ENCODE assay signal across 1 cellular context in the genomic region with DNA sequence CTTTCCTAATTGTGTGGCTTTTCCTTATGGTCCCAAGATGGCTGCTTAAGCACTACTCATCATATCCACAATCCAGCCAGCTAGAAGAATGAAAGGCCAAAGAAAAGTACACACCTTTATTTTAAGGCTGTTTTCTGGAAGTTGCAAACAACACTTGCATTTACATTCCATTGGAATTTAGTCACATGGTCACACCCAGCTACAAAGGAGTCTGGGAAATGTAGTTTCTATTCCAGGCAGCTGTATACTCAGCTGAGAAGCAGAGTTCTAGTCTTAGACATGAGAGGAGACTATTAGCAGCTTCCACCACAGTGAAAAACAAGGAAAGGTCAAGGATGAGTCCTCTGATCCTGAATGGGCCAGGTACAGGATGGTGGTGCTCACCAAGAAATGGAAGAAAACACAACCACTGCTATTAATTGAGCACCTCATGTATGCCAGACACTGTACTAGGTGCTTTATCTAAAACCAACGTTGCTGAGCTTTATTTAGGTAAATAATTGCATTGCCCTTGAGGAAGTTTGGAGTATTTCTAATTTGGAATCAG.
A peak's percentile ranks its signal among the peaks of the same experiment; 100 is the strongest.
TF ChIP-seq lines count a peak whose summit lies in the region.

No MANE protein-coding gene starts in this region.

TF ChIP-seq in WTC11, 78 proteins besides CTCF, POLR2A, EP300 and RAD21 (continued from another document):
- TF ChIP-seq HMGXB4 (CRISPR knock-in tag; IDR thresholded peaks at IDR 0.05) = no peak
- TF ChIP-seq, protein P1, sequence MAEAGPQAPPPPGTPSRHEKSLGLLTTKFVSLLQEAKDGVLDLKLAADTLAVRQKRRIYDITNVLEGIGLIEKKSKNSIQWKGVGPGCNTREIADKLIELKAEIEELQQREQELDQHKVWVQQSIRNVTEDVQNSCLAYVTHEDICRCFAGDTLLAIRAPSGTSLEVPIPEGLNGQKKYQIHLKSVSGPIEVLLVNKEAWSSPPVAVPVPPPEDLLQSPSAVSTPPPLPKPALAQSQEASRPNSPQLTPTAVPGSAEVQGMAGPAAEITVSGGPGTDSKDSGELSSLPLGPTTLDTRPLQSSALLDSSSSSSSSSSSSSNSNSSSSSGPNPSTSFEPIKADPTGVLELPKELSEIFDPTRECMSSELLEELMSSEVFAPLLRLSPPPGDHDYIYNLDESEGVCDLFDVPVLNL (CRISPR knock-in tag; IDR thresholded peaks at IDR 0.05; ENCODE audit: borderline replicate concordance, low read depth) = no peak
- no peak for TF ChIP-seq ZNF232 (CRISPR knock-in tag; IDR thresholded peaks at IDR 0.05)
- TF ChIP-seq FOXK1 (CRISPR knock-in tag; IDR thresholded peaks at IDR 0.05) = no peak
- no peak for TF ChIP-seq ZNF219 (CRISPR knock-in tag; IDR thresholded peaks at IDR 0.05; ENCODE audit: borderline replicate concordance)
- no peak for TF ChIP-seq ARID4B (CRISPR knock-in tag; IDR thresholded peaks at IDR 0.05; ENCODE audit: borderline replicate concordance)
- TF ChIP-seq JUN (CRISPR knock-in tag; IDR thresholded peaks at IDR 0.05) = no peak
- no peak for TF ChIP-seq TP53 (CRISPR knock-in tag; IDR thresholded peaks at IDR 0.05)
- TF ChIP-seq, protein P2, sequence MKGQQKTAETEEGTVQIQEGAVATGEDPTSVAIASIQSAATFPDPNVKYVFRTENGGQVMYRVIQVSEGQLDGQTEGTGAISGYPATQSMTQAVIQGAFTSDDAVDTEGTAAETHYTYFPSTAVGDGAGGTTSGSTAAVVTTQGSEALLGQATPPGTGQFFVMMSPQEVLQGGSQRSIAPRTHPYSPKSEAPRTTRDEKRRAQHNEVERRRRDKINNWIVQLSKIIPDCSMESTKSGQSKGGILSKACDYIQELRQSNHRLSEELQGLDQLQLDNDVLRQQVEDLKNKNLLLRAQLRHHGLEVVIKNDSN (CRISPR knock-in tag; IDR thresholded peaks at IDR 0.05) = peak; percentile 83
- TF ChIP-seq TEAD4 (CRISPR knock-in tag; IDR thresholded peaks at IDR 0.05) = no peak
- TF ChIP-seq SOX15 (CRISPR knock-in tag; IDR thresholded peaks at IDR 0.05) = no peak
